Comparison of ENCODE assay signal across 25 cellular contexts in genomic region chr14:101985957-101986356, GRCh38.
"Had no signal": no experiment of that assay in that cellular context is flagged by ENCODE, and none has a peak within 500 bp of the region (broad histone marks: within the 10 kb centered on the region; RNA-seq: fewer than 3 reads in every experiment).

No MANE protein-coding gene starts in this region.

- H3K27me3 Mint-ChIP-seq: activated T-cell treated with anti-CD3 and anti-CD28 coated beads, Interleukin-2, amount 50 U/mL, for 24 hours; naive B cell had no signal

- DNase-seq: activated CD4-positive, alpha-beta T cell treated with anti-CD3 and anti-CD28 coated beads for 48 hours; activated CD4-positive, alpha-beta T cell treated with anti-CD3 and anti-CD28 coated beads, Interleukin-2, amount 50 U/mL, for 48 hours; activated CD8-positive, alpha-beta memory T cell treated with anti-CD3 and anti-CD28 coated beads, Interleukin-2, amount 50 U/mL, for 48 hours; activated gamma-delta T cell treated with Interleukin-2 at 50 U/mL for 16 hours; activated naive CD4-positive, alpha-beta T cell treated with anti-CD3 and anti-CD28 coated beads, Interleukin-2, amount 50 U/mL, for 16 hours; activated T-cell treated with anti-CD3 and anti-CD28 coated beads, Interleukin-2, amount 50 U/mL, for 24 hours; amygdala; effector CD8-positive, alpha-beta T cell; hippocampal formation; immature natural killer cell; kidney; left colon; naive B cell; ovary; stimulated activated CD4-positive, alpha-beta T cell treated with anti-CD3 and anti-CD28 coated beads, Interleukin-15, amount 100 ng/mL, for 24 hours; stimulated activated naive CD4-positive, alpha-beta T cell; T1000; WERI-Rb-1 had no signal

- H3K4me1 ChIP-seq: prostate gland, tibial nerve had no signal

- H3K27me3 ChIP-seq: gastroesophageal sphincter, ovary, right atrium auricular region, tibial nerve had no signal

- H3K27ac ChIP-seq: ovary, prostate gland, right atrium auricular region, tibial nerve, WERI-Rb-1 had no signal

- H3K4me3 Mint-ChIP-seq: activated T-cell treated with anti-CD3 and anti-CD28 coated beads, Interleukin-2, amount 50 U/mL, for 24 hours; immature natural killer cell; mesothelial cell of epicardium; T-helper 1 cell treated with Interleukin-12 subunit alpha and Interleukin-12 subunit beta and Interleukin-4 antibody, amounts not matched to agents 30 μg/mL and 1 μg/mL, for 36 hours had no signal

- H3K9me3 ChIP-seq: gastroesophageal sphincter, ovary, prostate gland, right atrium auricular region, tibial nerve had no signal

- ATAC-seq: activated CD4-positive, CD25-positive, alpha-beta regulatory T cell treated with anti-CD3 and anti-CD28 coated beads, Interleukin-2, amount 50 U/mL, for 24 hours; gastroesophageal sphincter; left colon had no signal

- H3K4me3 ChIP-seq: gastroesophageal sphincter, ovary, prostate gland, right atrium auricular region, tibial nerve had no signal

- H3K9me3 Mint-ChIP-seq: activated T-cell treated with anti-CD3 and anti-CD28 coated beads, Interleukin-2, amount 50 U/mL, for 24 hours; immature natural killer cell; mesothelial cell of epicardium; naive B cell; T-helper 1 cell treated with Interleukin-12 subunit alpha and Interleukin-12 subunit beta and Interleukin-4 antibody, amounts not matched to agents 30 μg/mL and 1 μg/mL, for 36 hours had no signal

- H3K27ac Mint-ChIP-seq: mesothelial cell of epicardium; T-helper 1 cell treated with Interleukin-12 subunit alpha and Interleukin-12 subunit beta and Interleukin-4 antibody, amounts not matched to agents 30 μg/mL and 1 μg/mL, for 36 hours had no signal

- H3K4me1 Mint-ChIP-seq: mesothelial cell of epicardium had no signal
